In the genomic region with DNA sequence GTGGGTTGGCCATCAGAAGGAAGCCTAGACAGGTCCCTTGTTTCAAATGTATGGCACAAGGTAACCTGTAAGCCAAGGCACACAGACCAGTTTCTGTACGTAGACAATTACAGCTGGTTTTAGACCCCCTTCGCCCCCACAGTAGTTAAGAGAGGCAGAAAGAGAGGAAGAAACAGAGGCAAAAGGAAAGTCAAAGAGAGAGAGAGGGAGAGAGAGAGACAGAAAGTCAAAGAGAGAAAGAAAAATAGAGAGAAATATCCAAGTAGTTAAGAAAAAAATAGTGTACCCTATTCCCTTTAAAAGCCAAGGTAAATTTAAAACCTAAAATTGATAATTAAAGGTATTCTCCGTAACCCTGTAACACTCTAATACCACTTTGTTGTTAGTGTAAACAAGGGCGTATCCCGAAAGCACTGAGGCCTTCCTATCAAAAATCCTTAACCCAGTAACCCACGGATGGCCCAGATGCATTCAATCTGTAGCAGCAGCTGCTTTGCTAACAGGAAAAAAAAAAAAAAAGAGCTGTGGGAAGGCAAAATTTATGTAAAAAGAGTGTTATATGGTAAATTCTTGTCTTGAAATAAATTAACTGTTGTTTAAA, we compare ENCODE assay signal across 20 cellular contexts. TPM values are rescaled to one million over a fixed set of nuclear protein-coding genes. Genes with fewer than 3 reads are reported as not detected.
DNase-seq lines count a peak whose midpoint lies in the region; ATAC-seq and TF ChIP-seq lines count a peak whose summit lies in the region.
"Had no signal": no experiment of that assay in that cellular context is flagged by ENCODE, and none has a peak within 500 bp of the region (broad histone marks: within the 10 kb centered on the region; RNA-seq: fewer than 3 reads in every experiment).

No MANE protein-coding gene starts in this region.

- peak overlapping the region; percentile 33 for H3K4me2 ChIP-seq in mesendoderm (ENCODE audit: low read length)
- H3K4me2 ChIP-seq: BLaER1 had no signal

- H3K9ac ChIP-seq in endodermal cell (ENCODE audit: extremely low read depth, low read length, poor library complexity, severe bottlenecking): peak overlapping the region; percentile 75
- peak overlapping the region; percentile 68 for H3K9ac ChIP-seq in mesendoderm (ENCODE audit: low read length)
- H3K9ac ChIP-seq: BLaER1 had no signal

- H3K4me3 Mint-ChIP-seq in endodermal cell: peak overlapping the region; percentile 55
- no peak overlapping the region for H3K4me3 Mint-ChIP-seq in activated CD4-positive, alpha-beta memory T cell treated with anti-CD3 and anti-CD28 coated beads, Interleukin-2, amount 10 ng/mL, durations not matched to agents 7 days and 5 days
- H3K4me3 Mint-ChIP-seq: CD4-positive, alpha-beta T cell; H9; HFFc6; IgD-negative memory B cell; T-cell had no signal

- H3K4ac ChIP-seq in mesendoderm (ENCODE audit: low read depth, low read length): peak overlapping the region; percentile 5

- 85% methylated on average over 2 to 4 of the region's 6 CpGs for WGBS in endodermal cell (ENCODE audit: insufficient coverage in 1 of 2, insufficient read length in 1 of 2), 2 experiments
- no CpG with 5 or more reads among the region's 6 CpGs for WGBS in mesendoderm (ENCODE audit: extremely low coverage, insufficient coverage, low lambda C conversion rate)

- no peak overlapping the region for H4K5ac ChIP-seq in mesendoderm (ENCODE audit: low read length)

- H3K79me1 ChIP-seq in mesendoderm (ENCODE audit: low read length): no peaks in the 10 kb centered on the region

- peak overlapping the region; percentile 18 for H3K27ac Mint-ChIP-seq in endodermal cell
- H3K27ac Mint-ChIP-seq in activated CD4-positive, alpha-beta memory T cell treated with anti-CD3 and anti-CD28 coated beads, Interleukin-2, amount 10 ng/mL, durations not matched to agents 7 days and 5 days: no peak overlapping the region
- H3K27ac Mint-ChIP-seq: CD4-positive, alpha-beta T cell; H9; IgD-negative memory B cell; T-cell had no signal

- H3K9me3 Mint-ChIP-seq in endodermal cell: peaks cover 19% of the 10 kb centered on the region
- H3K9me3 Mint-ChIP-seq in activated CD4-positive, alpha-beta memory T cell treated with anti-CD3 and anti-CD28 coated beads, Interleukin-2, amount 10 ng/mL, durations not matched to agents 7 days and 5 days: no peaks in the 10 kb centered on the region
- H3K9me3 Mint-ChIP-seq: CD4-positive, alpha-beta T cell; HFFc6; IgD-negative memory B cell; T-cell had no signal

- H2AK5ac ChIP-seq in mesendoderm (ENCODE audit: low read length): peak overlapping the region; percentile 91

- H3K23ac ChIP-seq in mesendoderm (ENCODE audit: low read length): no peak overlapping the region

- peaks cover 16% of the 10 kb centered on the region for H3K9me3 ChIP-seq in endodermal cell (ENCODE audit: control insufficient read depth, low read length)
- H3K9me3 ChIP-seq: SJCRH30 had no signal

- no peak overlapping the region for H4K8ac ChIP-seq in mesendoderm (ENCODE audit: low read depth, low read length)

- no peaks in the 10 kb centered on the region for H3K27me3 Mint-ChIP-seq in endodermal cell (ENCODE audit: insufficient read depth)
- no peaks in the 10 kb centered on the region for H3K27me3 Mint-ChIP-seq in activated CD4-positive, alpha-beta memory T cell treated with anti-CD3 and anti-CD28 coated beads, Interleukin-2, amount 10 ng/mL, durations not matched to agents 7 days and 5 days
- H3K27me3 Mint-ChIP-seq: CD4-positive, alpha-beta T cell; IgD-negative memory B cell had no signal

- no peak for TF ChIP-seq CTCF in endodermal cell (conservative IDR thresholded peaks at IDR 0.05)

- no peak overlapping the region for H3K18ac ChIP-seq in mesendoderm (ENCODE audit: low read length)

- H2BK120ac ChIP-seq in mesendoderm (ENCODE audit: low read depth, low read length): peak overlapping the region; percentile 30

- peak overlapping the region; percentile 83 for H3K56ac ChIP-seq in mesendoderm (ENCODE audit: low read length)

- DNase-seq in NCI-H748 (lab: John Stamatoyannopoulos, UW; ENCODE audit: unreplicated experiment) (peak; percentile 44), endodermal cell (no peak), mesendoderm (no peak)
- DNase-seq in activated CD8-positive, alpha-beta memory T cell treated with anti-CD3 and anti-CD28 coated beads, Interleukin-2, amount 50 U/mL, for 4 hours: no peak
- no peak for DNase-seq in activated CD4-positive, alpha-beta memory T cell treated with anti-CD3 and anti-CD28 coated beads, Interleukin-2, amount 10 ng/mL, durations not matched to agents 7 days and 5 days
- DNase-seq: CD4-positive, alpha-beta T cell; DND-41; H9; HFFc6; Karpas-422; NCI-H1694; NCI-H2081 treated with DMSO at 0.1 percent for 48 hours; NCI-H69; SJCRH30; T-cell had no signal

- H3K27me3 ChIP-seq in endodermal cell (ENCODE audit: control insufficient read depth, insufficient read depth, low read length, poor library complexity, severe bottlenecking): no peaks in the 10 kb centered on the region
- no peaks in the 10 kb centered on the region for H3K27me3 ChIP-seq in mesendoderm (ENCODE audit: insufficient read depth, low read length, poor library complexity)
- H3K27me3 ChIP-seq: BLaER1, SJCRH30 had no signal

- peak overlapping the region; percentile 92 for H2BK5ac ChIP-seq in mesendoderm (ENCODE audit: low read length)

- no peak overlapping the region for H2BK15ac ChIP-seq in mesendoderm (replicated peaks; ENCODE audit: low read depth)

- H3K4me1 ChIP-seq in endodermal cell (ENCODE audit: control insufficient read depth, insufficient read depth, low read length) (no peaks in the 10 kb centered on the region), mesendoderm (ENCODE audit: control insufficient read depth, low read depth, low read length) (peaks cover 3% of the 10 kb centered on the region)
- H3K4me1 ChIP-seq: BLaER1, SJCRH30 had no signal

- no peak overlapping the region for H3K27ac ChIP-seq in endodermal cell (ENCODE audit: low read depth, low read length)
- H3K27ac ChIP-seq in mesendoderm (ENCODE audit: low read depth, low read length): no peak overlapping the region
- H3K27ac ChIP-seq: BLaER1, SJCRH30 had no signal

- H3K36me3 ChIP-seq in endodermal cell (ENCODE audit: control insufficient read depth, insufficient read depth, low read length) (peaks cover 5% of the 10 kb centered on the region), mesendoderm (ENCODE audit: control insufficient read depth, insufficient read depth, low read length) (no peaks in the 10 kb centered on the region)
- H3K36me3 ChIP-seq: BLaER1, SJCRH30 had no signal

- CTCF ChIA-PET in activated CD4-positive, alpha-beta memory T cell treated with anti-CD3 and anti-CD28 coated beads, Interleukin-2, amount 10 ng/mL, durations not matched to agents 7 days and 5 days (lab: Charles Lee): interaction anchor here (0.9 to 1.6 kb wide), 2 partner anchors 10 to 218 kb away, joined by 3 to 4 read pairs; no protein-coding TSS in a partner anchor

- no peaks in the 10 kb centered on the region for H3K79me2 ChIP-seq in mesendoderm (ENCODE audit: control insufficient read depth, insufficient read depth, low read length)

- POLR2A ChIA-PET in activated CD4-positive, alpha-beta memory T cell treated with anti-CD3 and anti-CD28 coated beads, Interleukin-2, amount 10 ng/mL, durations not matched to agents 7 days and 5 days (lab: Charles Lee): no interaction called here

- H3K4me3 ChIP-seq in endodermal cell (ENCODE audit: low read length): peak overlapping the region; percentile 84
- no peak overlapping the region for H3K4me3 ChIP-seq in mesendoderm (ENCODE audit: low read length)
- H3K4me3 ChIP-seq: BLaER1, GM12878, SJCRH30 had no signal

- peaks cover 55% of the 10 kb centered on the region for H3K4me1 Mint-ChIP-seq in endodermal cell
- H3K4me1 Mint-ChIP-seq in activated CD4-positive, alpha-beta memory T cell treated with anti-CD3 and anti-CD28 coated beads, Interleukin-2, amount 10 ng/mL, durations not matched to agents 7 days and 5 days: no peaks in the 10 kb centered on the region
- H3K4me1 Mint-ChIP-seq: IgD-negative memory B cell, T-cell had no signal

- no peaks in the 10 kb centered on the region for H3K36me3 Mint-ChIP-seq in endodermal cell (ENCODE audit: low read depth)
- no peaks in the 10 kb centered on the region for H3K36me3 Mint-ChIP-seq in activated CD4-positive, alpha-beta memory T cell treated with anti-CD3 and anti-CD28 coated beads, Interleukin-2, amount 10 ng/mL, durations not matched to agents 7 days and 5 days (ENCODE audit: low read depth)
- H3K36me3 Mint-ChIP-seq: IgD-negative memory B cell, T-cell had no signal

- ATAC-seq in GM18867 (IDR thresholded peaks at IDR 0.05; ENCODE audit: unreplicated experiment): no peak
- no peak for ATAC-seq in GM18873 (IDR thresholded peaks at IDR 0.05; ENCODE audit: low FRiP score, unreplicated experiment)
- ATAC-seq: GM12878, T-cell had no signal

RNA-seq across cellular contexts. Expression of a gene that starts 49.4 kb away (rescaled TPM):
- under 1 TPM in 1 of 2 donors, not detected in 1; 0.13 TPM for total RNA-seq in endodermal cell
- polyA plus RNA-seq in endodermal cell (2013, experiment 1 of 2): 0.04 TPM
- not detected for polyA plus RNA-seq in endodermal cell (2013, experiment 2 of 2)
- polyA plus RNA-seq in mesendoderm (2013, experiment 1 of 2): 0.18 TPM
- polyA plus RNA-seq in mesendoderm (2013, experiment 2 of 2): 0.14 TPM
- total RNA-seq in activated CD4-positive, alpha-beta memory T cell treated with anti-CD3 and anti-CD28 coated beads, Interleukin-2, amount 10 ng/mL, durations not matched to agents 7 days and 5 days: under 1 TPM; 0.05 to 0.13 TPM
- total RNA-seq: GM12878 had no signal
